ENCODE assay signal across 3 cellular contexts in the genomic region with DNA sequence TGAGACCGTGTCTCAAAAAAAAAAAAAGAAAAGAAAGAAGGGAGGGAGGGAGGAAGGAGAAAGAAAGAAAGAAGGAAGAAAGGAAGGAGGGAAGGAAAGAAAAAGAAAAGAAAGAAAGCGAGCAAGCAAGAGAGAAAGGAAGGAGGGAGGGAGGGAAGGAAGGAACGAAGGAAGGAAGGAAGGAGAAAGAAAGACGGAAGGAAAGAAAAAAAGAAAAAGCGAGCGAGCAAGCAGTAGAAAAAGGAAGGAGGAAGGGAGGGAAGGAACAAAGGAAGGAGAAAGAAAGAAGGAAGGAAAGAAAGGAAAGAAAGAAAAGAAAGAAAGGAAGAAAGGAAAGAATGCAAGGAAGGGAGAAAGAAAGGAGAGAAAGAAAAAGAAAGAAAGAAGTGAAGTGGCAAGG.
TF ChIP-seq lines count a peak whose summit lies in the region.

No MANE protein-coding gene starts in this region.

TF ChIP-seq in HepG2, 621 proteins besides CTCF, POLR2A, EP300 and RAD21:
- TF ChIP-seq, protein P1, sequence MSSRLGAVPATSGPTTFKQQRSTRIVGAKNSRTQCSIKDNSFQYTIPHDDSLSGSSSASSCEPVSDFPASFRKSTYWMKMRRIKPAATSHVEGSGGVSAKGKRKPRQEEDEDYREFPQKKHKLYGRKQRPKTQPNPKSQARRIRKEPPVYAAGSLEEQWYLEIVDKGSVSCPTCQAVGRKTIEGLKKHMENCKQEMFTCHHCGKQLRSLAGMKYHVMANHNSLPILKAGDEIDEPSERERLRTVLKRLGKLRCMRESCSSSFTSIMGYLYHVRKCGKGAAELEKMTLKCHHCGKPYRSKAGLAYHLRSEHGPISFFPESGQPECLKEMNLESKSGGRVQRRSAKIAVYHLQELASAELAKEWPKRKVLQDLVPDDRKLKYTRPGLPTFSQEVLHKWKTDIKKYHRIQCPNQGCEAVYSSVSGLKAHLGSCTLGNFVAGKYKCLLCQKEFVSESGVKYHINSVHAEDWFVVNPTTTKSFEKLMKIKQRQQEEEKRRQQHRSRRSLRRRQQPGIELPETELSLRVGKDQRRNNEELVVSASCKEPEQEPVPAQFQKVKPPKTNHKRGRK (CRISPR knock-in tag; IDR thresholded peaks at IDR 0.05), result 0 out of 2 replicates have a peak, but pooled peaks have one; percentile 36
- TF ChIP-seq, protein P2, sequence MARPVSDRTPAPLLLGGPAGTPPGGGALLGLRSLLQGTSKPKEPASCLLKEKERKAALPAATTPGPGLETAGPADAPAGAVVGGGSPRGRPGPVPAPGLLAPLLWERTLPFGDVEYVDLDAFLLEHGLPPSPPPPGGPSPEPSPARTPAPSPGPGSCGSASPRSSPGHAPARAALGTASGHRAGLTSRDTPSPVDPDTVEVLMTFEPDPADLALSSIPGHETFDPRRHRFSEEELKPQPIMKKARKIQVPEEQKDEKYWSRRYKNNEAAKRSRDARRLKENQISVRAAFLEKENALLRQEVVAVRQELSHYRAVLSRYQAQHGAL (CRISPR knock-in tag; IDR thresholded peaks at IDR 0.05; ENCODE audit: not compliant biosample characterization), result no peak

TF ChIP-seq in HEK293, 187 proteins besides CTCF, POLR2A, EP300 and RAD21 (continued from another document):
- TF ChIP-seq GLIS1 (tag by site-specific recombination; IDR thresholded peaks at IDR 0.05), result no peak
- no peak for TF ChIP-seq ZFP41 (tag by site-specific recombination; IDR thresholded peaks at IDR 0.05; ENCODE audit: borderline replicate concordance)
- no peak for TF ChIP-seq ZNF549 (tag by site-specific recombination; IDR thresholded peaks at IDR 0.05)
- TF ChIP-seq ZNF544 (tag by site-specific recombination; IDR thresholded peaks at IDR 0.05), result no peak
- no peak for TF ChIP-seq ZNF274 (IDR thresholded peaks at IDR 0.05; ENCODE audit: low read length)
- TF ChIP-seq ZNF274 (tag by site-specific recombination; IDR thresholded peaks at IDR 0.05; ENCODE audit: borderline replicate concordance), result no peak
- no peak for TF ChIP-seq ZNF324 (tag by site-specific recombination; IDR thresholded peaks at IDR 0.05)
- TF ChIP-seq ZFP3 (tag by site-specific recombination; IDR thresholded peaks at IDR 0.05; ENCODE audit: low read depth), result no peak
- TF ChIP-seq, protein P3, sequence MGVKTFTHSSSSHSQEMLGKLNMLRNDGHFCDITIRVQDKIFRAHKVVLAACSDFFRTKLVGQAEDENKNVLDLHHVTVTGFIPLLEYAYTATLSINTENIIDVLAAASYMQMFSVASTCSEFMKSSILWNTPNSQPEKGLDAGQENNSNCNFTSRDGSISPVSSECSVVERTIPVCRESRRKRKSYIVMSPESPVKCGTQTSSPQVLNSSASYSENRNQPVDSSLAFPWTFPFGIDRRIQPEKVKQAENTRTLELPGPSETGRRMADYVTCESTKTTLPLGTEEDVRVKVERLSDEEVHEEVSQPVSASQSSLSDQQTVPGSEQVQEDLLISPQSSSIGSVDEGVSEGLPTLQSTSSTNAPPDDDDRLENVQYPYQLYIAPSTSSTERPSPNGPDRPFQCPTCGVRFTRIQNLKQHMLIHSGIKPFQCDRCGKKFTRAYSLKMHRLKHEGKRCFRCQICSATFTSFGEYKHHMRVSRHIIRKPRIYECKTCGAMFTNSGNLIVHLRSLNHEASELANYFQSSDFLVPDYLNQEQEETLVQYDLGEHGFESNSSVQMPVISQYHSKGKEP (tag by site-specific recombination; IDR thresholded peaks at IDR 0.05), result no peak
- no peak for TF ChIP-seq SCRT2 (tag by site-specific recombination; IDR thresholded peaks at IDR 0.05)

TF ChIP-seq in K562, 482 proteins besides CTCF, POLR2A, EP300 and RAD21:
- TF ChIP-seq, protein P1 (tag; IDR thresholded peaks at IDR 0.05), result peak; percentile 92
- no peak for TF ChIP-seq CREBBP (IDR thresholded peaks at IDR 0.05; ENCODE audit: low read depth, low read length)
